Comparison of ENCODE assay signal across 8 cellular contexts in genomic region chr1:101238681-101239094, GRCh38. TPM values are rescaled to one million over a fixed set of nuclear protein-coding genes. Genes with fewer than 3 reads are reported as not detected.
A peak's percentile ranks its signal among the peaks of the same experiment; 100 is the strongest.
DNase-seq lines count a peak whose midpoint lies in the region; ATAC-seq, FAIRE-seq and TF ChIP-seq lines count a peak whose summit lies in the region.

No MANE protein-coding gene starts in this region.

- H3K27me3 ChIP-seq in WERI-Rb-1 (ENCODE audit: insufficient read depth, low read depth, severe bottlenecking) (peaks cover 64% of the 10 kb centered on the region), small intestine (ENCODE audit: control insufficient read depth in 2 of 2, insufficient read depth in 2 of 2, low read length in 2 of 2) (no peaks in the 10 kb centered on the region)

- H3K36me3 Mint-ChIP-seq in MCF 10A (ENCODE audit: insufficient read depth, unreplicated experiment): no peaks in the 10 kb centered on the region

- H3K9me3 ChIP-seq in WERI-Rb-1 (ENCODE audit: severe bottlenecking): no peaks in the 10 kb centered on the region
- H3K9me3 ChIP-seq in small intestine (ENCODE audit: control insufficient read depth, low read depth): no peaks in the 10 kb centered on the region

- no TSS peak for BruUV-seq in MCF 10A (replicated peaks; lab: Mats Ljungman, UMichigan)

- WGBS in small intestine, 3 donors: 6 to 9% (median 6%) methylated on average over 17 of the region's 17 CpGs

- peaks cover 32% of the 10 kb centered on the region for H3K4me1 Mint-ChIP-seq in MCF 10A (ENCODE audit: insufficient read depth, unreplicated experiment)

- peak overlapping the region; percentile 52 for H3K4me3 Mint-ChIP-seq in MCF 10A (ENCODE audit: unreplicated experiment)

- H3K9me3 Mint-ChIP-seq in MCF 10A (ENCODE audit: unreplicated experiment): no peaks in the 10 kb centered on the region

- CTCF ChIA-PET in MCF 10A (lab: Yijun Ruan, JAX): interaction anchor here (0.6 to 3.9 kb wide), 59 partner anchors 9 to 1692 kb away, joined by 3 to 62 read pairs (median 4); partner anchors contain the start of gene DPH5

- peak; percentile 94 for TF ChIP-seq CTCF in WERI-Rb-1 (IDR thresholded peaks at IDR 0.05; ENCODE audit: low read depth, low read length)
- peak; percentile 89 for TF ChIP-seq CTCF in MCF 10A (IDR thresholded peaks at IDR 0.05; ENCODE audit: unreplicated experiment)

- H3K27ac ChIP-seq in WERI-Rb-1: no peak overlapping the region
- H3K27ac ChIP-seq in small intestine (ENCODE audit: low read depth in 1 of 2, low read length in 1 of 2): peak overlapping the region in 1 of 2 donors; percentile 37

- no peaks in the 10 kb centered on the region for H3K36me3 ChIP-seq in WERI-Rb-1
- H3K36me3 ChIP-seq in small intestine (ENCODE audit: control insufficient read depth in 2 of 2, insufficient read depth in 2 of 2, low read length in 2 of 2): no peaks in the 10 kb centered on the region

- H3K4me1 ChIP-seq in small intestine (ENCODE audit: control insufficient read depth in 2 of 2, insufficient read depth in 1 of 2, low read depth in 1 of 2, low read length in 1 of 2): peaks cover 0 to 3% of the 10 kb centered on the region in 2 donors

- H3K27ac Mint-ChIP-seq in MCF 10A (ENCODE audit: low read depth, unreplicated experiment): no peak overlapping the region

- no peaks in the 10 kb centered on the region for H3K27me3 Mint-ChIP-seq in MCF 10A (ENCODE audit: insufficient read depth, unreplicated experiment)

- H3K4me3 ChIP-seq in WERI-Rb-1 (ENCODE audit: low read depth, low read length): no peak overlapping the region
- H3K4me3 ChIP-seq in small intestine (ENCODE audit: low read depth in 1 of 2, low read length in 2 of 2): no peak overlapping the region

- no peak for ATAC-seq in GM18517 (IDR thresholded peaks at IDR 0.05; ENCODE audit: unreplicated experiment)

- POLR2A ChIA-PET in MCF 10A (lab: Yijun Ruan, JAX): interaction anchor here (0.8 to 4.8 kb wide), 8 partner anchors 35 to 342 kb away, joined by 3 to 34 read pairs (median 4); partner anchors contain the start of gene DPH5

- peak; percentile 93 for DNase-seq in DMS 273 (lab: John Stamatoyannopoulos, UW; ENCODE audit: unreplicated experiment)
- peak; percentile 89 for DNase-seq in H4 (ENCODE audit: low spot score)
- DNase-seq in NCI-H1092 treated with DMSO at 0.1 percent for 48 hours (lab: John Stamatoyannopoulos, UW): peak; percentile 65
- peak; percentile 81 for DNase-seq in WERI-Rb-1
- DNase-seq in MCF 10A (ENCODE audit: unreplicated experiment): peak; percentile 93
- DNase-seq in iPS-NIHi7 (ENCODE audit: extremely low spot score): peak; percentile 86
- peak; percentile 62 for DNase-seq in small intestine

- intact Hi-C loops in MCF 10A (cut with micrococcal nuclease): loop anchor here (1.0 to 5.0 kb wide), 5 partner anchors 50 to 317 kb away; no protein-coding TSS in a partner anchor

- FAIRE-seq in small intestine (lab: Jason Lieb, UNC): no peak

RNA-seq across cellular contexts. Expression of gene S1PR1, which starts 1.9 kb away (rescaled TPM):
- total RNA-seq in H4 (2014; rRNA removed; shearing (Covaris generic)): 3.2 and 4.9 TPM in 2 replicates
- 0.52 and 0.86 TPM in 2 replicates for total RNA-seq in MCF 10A (2022)
- polyA plus RNA-seq in small intestine: 10 to 100 TPM in 1 of 3 donors, 1 to 10 TPM in 1, under 1 TPM in 1; 0.45 to 42.4 (median 1.9) TPM
